In genomic region chr17:55344514-55344997, GRCh38 we compare ENCODE assay signal across 1 cellular context.
TF ChIP-seq lines count a peak whose summit lies in the region.

No MANE protein-coding gene starts in this region.

TF ChIP-seq in K562, 482 proteins besides CTCF, POLR2A, EP300 and RAD21 (continued from another document):
- TF ChIP-seq USF2 (CRISPR knock-in tag; IDR thresholded peaks at IDR 0.05): no peak
- TF ChIP-seq MTA2 (IDR thresholded peaks at IDR 0.05; ENCODE audit: low read depth): peak; percentile 73
- TF ChIP-seq DACH1 (IDR thresholded peaks at IDR 0.05; ENCODE audit: partially characterized antibody): no peak
- no peak for TF ChIP-seq HSF4 (CRISPR knock-in tag; IDR thresholded peaks at IDR 0.05; ENCODE audit: borderline replicate concordance)
- no peak for TF ChIP-seq SMAD4 (CRISPR knock-in tag; conservative IDR thresholded peaks at IDR 0.05)
- TF ChIP-seq ZKSCAN3 (CRISPR knock-in tag; IDR thresholded peaks at IDR 0.05): no peak
- no peak for TF ChIP-seq THRAP3 (IDR thresholded peaks at IDR 0.05; ENCODE audit: borderline replicate concordance)
- TF ChIP-seq TRIM24 (IDR thresholded peaks at IDR 0.05): peak; percentile 18 to 73; a peak in 3 of 4 replicates
- no peak for TF ChIP-seq HOMEZ (CRISPR knock-in tag; IDR thresholded peaks at IDR 0.05)
- TF ChIP-seq IRF2 (CRISPR knock-in tag; IDR thresholded peaks at IDR 0.05): no peak
- TF ChIP-seq NCOA1 (IDR thresholded peaks at IDR 0.05; ENCODE audit: low read depth): peak; percentile 77; the same call in 1 of the 2 replicates
- TF ChIP-seq ZNF124 (CRISPR knock-in tag; IDR thresholded peaks at IDR 0.05): no peak
- TF ChIP-seq STAT5A (IDR thresholded peaks at IDR 0.05; ENCODE audit: borderline replicate concordance, low read length): peak; percentile 99
- no peak for TF ChIP-seq ASH1L (IDR thresholded peaks at IDR 0.05; ENCODE audit: borderline replicate concordance, low read depth, partially characterized antibody)
- no peak for TF ChIP-seq GABPB1 (CRISPR knock-in tag; IDR thresholded peaks at IDR 0.05)
- TF ChIP-seq NFATC3 (IDR thresholded peaks at IDR 0.05): no peak
- no peak for TF ChIP-seq ZNF274 (IDR thresholded peaks at IDR 0.05; ENCODE audit: borderline replicate concordance, low read depth, low read length)
- no peak for TF ChIP-seq C11orf30 (IDR thresholded peaks at IDR 0.05; ENCODE audit: low read depth)
- TF ChIP-seq L3MBTL2 (IDR thresholded peaks at IDR 0.05): peak; percentile 25; the same call in 1 of the 2 replicates
- no peak for TF ChIP-seq HMGN3 (IDR thresholded peaks at IDR 0.05; ENCODE audit: borderline replicate concordance, extremely low read depth, insufficient read length, low read depth, low read length)
- peak; percentile 67 for TF ChIP-seq TAL1 (IDR thresholded peaks at IDR 0.05)
- TF ChIP-seq AFF1 (IDR thresholded peaks at IDR 0.05; ENCODE audit: low read depth in 1 of 2, partially characterized antibody in 2 of 2): no peak
- no peak for TF ChIP-seq SFPQ (IDR thresholded peaks at IDR 0.05; ENCODE audit: low read depth, low read length)
- TF ChIP-seq ZNF639 (CRISPR knock-in tag; conservative IDR thresholded peaks at IDR 0.05 in 1 of 2, IDR thresholded peaks at IDR 0.05 in 1 of 2): peak in 1 of 2 experiments; percentile 70; a peak in 2 of 4 replicates
- TF ChIP-seq CBX5 (IDR thresholded peaks at IDR 0.05; ENCODE audit: borderline replicate concordance, low read depth): no peak
- TF ChIP-seq NFE2L1 (tag; IDR thresholded peaks at IDR 0.05; ENCODE audit: borderline replicate concordance, low read depth): no peak
